In genomic region chr16:31033709-31034492, GRCh38 we compare ENCODE assay signal across 8 cellular contexts. TPM values are rescaled to one million over a fixed set of nuclear protein-coding genes. Genes with fewer than 3 reads are reported as not detected.
DNase-seq lines count a peak whose midpoint lies in the region; ATAC-seq, FAIRE-seq and TF ChIP-seq lines count a peak whose summit lies in the region.

No MANE protein-coding gene starts in this region.

- DNase-seq in 8988T (peak; percentile 92), NCI-H2196 treated with DMSO at 0.1 percent for 48 hours (lab: John Stamatoyannopoulos, UW; ENCODE audit: unreplicated experiment) (peak; percentile 73), WTC11 (ENCODE audit: low spot score) (peak; percentile 92), bronchial epithelial cell (ENCODE audit: low read depth) (peak; percentile 73), iris pigment epithelial cell (ENCODE audit: low read depth) (peak; percentile 74), spleen (peak; percentile 97)

- H3K27ac Mint-ChIP-seq in WTC11 = no peak overlapping the region

- H3K4me1 Mint-ChIP-seq in WTC11 = no peaks in the 10 kb centered on the region

- H3K4me3 ChIP-seq in bronchial epithelial cell (ENCODE audit: low read depth, low read length) (peak overlapping the region; percentile 67), spleen (peak overlapping the region; percentile 74 to 100 (median 98))

- H3K36me3 Mint-ChIP-seq in WTC11 = no peaks in the 10 kb centered on the region

- TF ChIP-seq CTCF in WTC11 (IDR thresholded peaks at IDR 0.05) (no peak), bronchial epithelial cell (IDR thresholded peaks at IDR 0.05; ENCODE audit: insufficient read depth, low read length, severe bottlenecking) (no peak), spleen (IDR thresholded peaks at IDR 0.05 in 8 of 11, conservative IDR thresholded peaks at IDR 0.05 in 3 of 11) (peak in 1 of 11 experiments; percentile 7)

- peak overlapping the region; percentile 90 for H3K4me3 Mint-ChIP-seq in WTC11

- peak; percentile 28 for ATAC-seq in GM18519 (IDR thresholded peaks at IDR 0.05; ENCODE audit: low FRiP score, unreplicated experiment)
- peak; percentile 43 for ATAC-seq in HG03066 (IDR thresholded peaks at IDR 0.05; ENCODE audit: low read depth, unreplicated experiment)
- peak; percentile 59 for ATAC-seq in WTC11

- no peaks in the 10 kb centered on the region for H3K9me3 ChIP-seq in spleen

- no peaks in the 10 kb centered on the region for H3K9me3 Mint-ChIP-seq in WTC11

- no peaks in the 10 kb centered on the region; the same call in 1 of the 2 replicates for H3K27me3 Mint-ChIP-seq in WTC11 (ENCODE audit: low read depth)

- CTCF ChIA-PET in WTC11 (lab: Charles Lee) = interaction anchor here (1.0 to 2.7 kb wide), 7 partner anchors 8 to 108 kb away, joined by 3 to 16 read pairs (median 5); partner anchors contain the start of gene HSD3B7

- FAIRE-seq in bronchial epithelial cell (lab: Jason Lieb, UNC) = no peak

- no peak for TF ChIP-seq POLR2A in spleen (IDR thresholded peaks at IDR 0.05)

- WGBS in spleen, 5 donors = 0 to 2% (median 1%) methylated on average over 37 to 47 of the region's 47 CpGs

- peaks cover 10% of the 10 kb centered on the region for H3K36me3 ChIP-seq in bronchial epithelial cell (ENCODE audit: control insufficient read depth, insufficient read depth, low read length)
- H3K36me3 ChIP-seq in spleen = peaks cover 0 to 47% (median 29%) of the 10 kb centered on the region in 6 donors

- peak overlapping the region; percentile 94 to 99 (median 97) for H3K27ac ChIP-seq in spleen

- POLR2A ChIA-PET in WTC11 (lab: Charles Lee) = interaction anchor here (0.6 to 1.0 kb wide), 3 partner anchors 8 to 85 kb away, joined by 3 to 5 read pairs (median 3); no protein-coding TSS in a partner anchor

- intact Hi-C loops in spleen (cut with DNase I; ENCODE audit: low total_unique reads) = loop anchor here (2.0 kb wide), 1 partner anchor 41 kb away; the partner anchor contains the start of genes ZNF646 and ZNF668

- peaks cover 17 to 52% (median 34%) of the 10 kb centered on the region in 6 donors for H3K4me1 ChIP-seq in spleen

- no peaks in the 10 kb centered on the region for H3K27me3 ChIP-seq in bronchial epithelial cell (ENCODE audit: control insufficient read depth, insufficient read depth, low read length)
- H3K27me3 ChIP-seq in spleen (replicated peaks in 1 of 7) = no peaks in the 10 kb centered on the region

TF ChIP-seq in WTC11, 78 proteins besides CTCF, POLR2A, EP300 and RAD21 (continues in another document):
- TF ChIP-seq ZNF396 (CRISPR knock-in tag; IDR thresholded peaks at IDR 0.05; ENCODE audit: borderline replicate concordance) (no peak), AFF4 (CRISPR knock-in tag; IDR thresholded peaks at IDR 0.05; ENCODE audit: borderline replicate concordance) (no peak), CDX4 (CRISPR knock-in tag; IDR thresholded peaks at IDR 0.05; ENCODE audit: borderline replicate concordance) (no peak), GTF2I (CRISPR knock-in tag; conservative IDR thresholded peaks at IDR 0.05) (no peak), USF1 (CRISPR knock-in tag; IDR thresholded peaks at IDR 0.05) (no peak), GABPB1 (CRISPR knock-in tag; IDR thresholded peaks at IDR 0.05) (peak; percentile 21; the same call in 1 of the 2 replicates), NR3C1 (CRISPR knock-in tag; conservative IDR thresholded peaks at IDR 0.05; ENCODE audit: low read depth) (no peak), TEAD4 (CRISPR knock-in tag; IDR thresholded peaks at IDR 0.05) (no peak), FOXK1 (CRISPR knock-in tag; IDR thresholded peaks at IDR 0.05) (0 out of 2 replicates have a peak, but pooled peaks have one; percentile 19), ETV6 (CRISPR knock-in tag; IDR thresholded peaks at IDR 0.05) (no peak), ATF6 (CRISPR knock-in tag; IDR thresholded peaks at IDR 0.05) (no peak), MYBL2 (CRISPR knock-in tag; IDR thresholded peaks at IDR 0.05) (no peak), NFE2L1 (CRISPR knock-in tag; IDR thresholded peaks at IDR 0.05) (no peak), MAX (CRISPR knock-in tag; IDR thresholded peaks at IDR 0.05) (peak; percentile 42; the same call in 1 of the 2 replicates)

RNA-seq across cellular contexts. Expression of gene STX4, which starts 0.5 kb away (rescaled TPM):
- total RNA-seq in WTC11 (2021) (31.3 to 38.4 TPM (median 32.5 TPM) in 3 replicates), bronchial epithelial cell (14.7 and 18.7 TPM in 2 replicates), spleen (100 to 1,000 TPM in 2 of 7 donors, 10 to 100 TPM in 5; 54.0 to 118 (median 75.7) TPM)
- polyA plus RNA-seq in spleen = 100 to 1,000 TPM in 2 of 3 donors, 10 to 100 TPM in 1; 55.3 to 135 (median 131) TPM

RNA-seq across cellular contexts. Expression of gene STX1B, which starts 23.5 kb away (rescaled TPM):
- total RNA-seq in WTC11 (2021) = 15.9 to 20.5 TPM (median 19.9 TPM) in 3 replicates
- total RNA-seq in bronchial epithelial cell = under 0.01 TPM in 1 of 2 replicates, not detected in the other
- 1 to 10 TPM in 5 of 7 donors, under 1 TPM in 2; 0.46 to 4.2 (median 1.8) TPM for total RNA-seq in spleen
- polyA plus RNA-seq in spleen = 1 to 10 TPM in 1 of 3 donors, under 1 TPM in 2; 0.29 to 1.2 (median 0.43) TPM

RNA-seq across cellular contexts. Expression of gene ZNF668, which starts 40.1 kb away (rescaled TPM):
- total RNA-seq in WTC11 (2021) (13.5 to 17.3 TPM (median 16.6 TPM) in 3 replicates), bronchial epithelial cell (6.5 and 8.2 TPM in 2 replicates), spleen (10 to 100 TPM in 3 of 7 donors, 1 to 10 TPM in 4; 8.9 to 12.5 (median 9.2) TPM)
- 1 to 10 TPM; 6.2 to 9.8 (median 6.4) TPM for polyA plus RNA-seq in spleen

RNA-seq across cellular contexts. Expression of gene ZNF646, which starts 40.3 kb away (rescaled TPM):
- total RNA-seq in WTC11 (2021) (26.7 to 29.3 TPM (median 29.1 TPM) in 3 replicates), bronchial epithelial cell (6.3 and 10.0 TPM in 2 replicates), spleen (10 to 100 TPM; 20.2 to 28.4 (median 25.6) TPM)
- polyA plus RNA-seq in spleen = 10 to 100 TPM in 1 of 3 donors, 1 to 10 TPM in 2; 3.2 to 11.8 (median 3.3) TPM

RNA-seq across cellular contexts. Expression of gene HSD3B7, which starts 48.9 kb away (rescaled TPM):
- total RNA-seq in WTC11 (2021) (4.1 to 4.5 TPM (median 4.5 TPM) in 3 replicates), bronchial epithelial cell (5.1 and 8.2 TPM in 2 replicates), spleen (10 to 100 TPM; 11.0 to 24.5 (median 18.6) TPM)
- polyA plus RNA-seq in spleen = 10 to 100 TPM in 1 of 3 donors, 1 to 10 TPM in 2; 5.3 to 19.4 (median 6.7) TPM

Comparison
In these comparisons a context has a peak if more than half of its experiments do, and no peak if none do; other contexts are left out.
1. Peak in every context shown above with its lines: DNase-seq, ATAC-seq, H3K4me3 ChIP-seq and H3K27ac ChIP-seq.